ENCODE assay signal across 9 cellular contexts in genomic region chr1:229148041-229148671, GRCh38.
DNase-seq lines count a peak whose midpoint lies in the region; ATAC-seq and TF ChIP-seq lines count a peak whose summit lies in the region.
"Had no signal": no experiment of that assay in that cellular context is flagged by ENCODE, and none has a peak within 500 bp of the region (broad histone marks: within the 10 kb centered on the region; RNA-seq: fewer than 3 reads in every experiment).

No MANE protein-coding gene starts in this region.

- H3K27me3 ChIP-seq in BLaER1 (0 out of 2 replicates have a peak, but pooled peaks cover 5% of the 10 kb centered on the region), hepatocyte (no peaks in the 10 kb centered on the region), brain microvascular endothelial cell (replicated peaks) (peaks cover 19% of the 10 kb centered on the region)

- CTCF ChIA-PET in MCF 10A (lab: Yijun Ruan, JAX) = no interaction called here
- CTCF ChIA-PET in activated CD4-positive, alpha-beta memory T cell treated with anti-CD3 and anti-CD28 coated beads, Interleukin-2, amount 10 ng/mL, durations not matched to agents 7 days and 5 days (lab: Charles Lee) = no interaction called here

- ATAC-seq in GM18505 (IDR thresholded peaks at IDR 0.05; ENCODE audit: unreplicated experiment) = no peak

- H3K4me1 Mint-ChIP-seq in MCF 10A (ENCODE audit: insufficient read depth, unreplicated experiment) = peaks cover 6% of the 10 kb centered on the region
- no peaks in the 10 kb centered on the region for H3K4me1 Mint-ChIP-seq in activated CD4-positive, alpha-beta memory T cell treated with anti-CD3 and anti-CD28 coated beads, Interleukin-2, amount 10 ng/mL, durations not matched to agents 7 days and 5 days

- no peaks in the 10 kb centered on the region for H3K9me3 Mint-ChIP-seq in MCF 10A (ENCODE audit: unreplicated experiment)
- no peaks in the 10 kb centered on the region for H3K9me3 Mint-ChIP-seq in activated CD4-positive, alpha-beta memory T cell treated with anti-CD3 and anti-CD28 coated beads, Interleukin-2, amount 10 ng/mL, durations not matched to agents 7 days and 5 days

- no peaks in the 10 kb centered on the region for H3K27me3 Mint-ChIP-seq in MCF 10A (ENCODE audit: insufficient read depth, unreplicated experiment)
- peaks cover 3% of the 10 kb centered on the region for H3K27me3 Mint-ChIP-seq in activated CD4-positive, alpha-beta memory T cell treated with anti-CD3 and anti-CD28 coated beads, Interleukin-2, amount 10 ng/mL, durations not matched to agents 7 days and 5 days
- H3K27me3 Mint-ChIP-seq: activated naive CD8-positive, alpha-beta T cell treated with anti-CD3 and anti-CD28 coated beads, Interleukin-2, amount 10 ng/mL, durations not matched to agents 7 days and 5 days had no signal

- POLR2A ChIA-PET in MCF 10A (lab: Yijun Ruan, JAX) = interaction anchor here (0.6 to 0.7 kb wide), 3 partner anchors 89 to 368 kb away, joined by 3 read pairs; no protein-coding TSS in a partner anchor
- POLR2A ChIA-PET in activated CD4-positive, alpha-beta memory T cell treated with anti-CD3 and anti-CD28 coated beads, Interleukin-2, amount 10 ng/mL, durations not matched to agents 7 days and 5 days (lab: Charles Lee) = no interaction called here

- no peaks in the 10 kb centered on the region for H3K9me2 ChIP-seq in hepatocyte (replicated peaks; ENCODE audit: insufficient read depth)

- H3K79me2 ChIP-seq in hepatocyte = no peaks in the 10 kb centered on the region

- intact Hi-C loops in MCF 10A (cut with micrococcal nuclease) = no loop called here

- H3K4me2 ChIP-seq in BLaER1 = peak overlapping the region; percentile 37; the same call in 1 of the 2 replicates
- H3K4me2 ChIP-seq in hepatocyte = peak overlapping the region; percentile 43

- H3K9me3 ChIP-seq in BLaER1 (no peaks in the 10 kb centered on the region), hepatocyte (ENCODE audit: low read depth) (no peaks in the 10 kb centered on the region)

- H3K27ac ChIP-seq in BLaER1 (no peak overlapping the region), hepatocyte (peak overlapping the region; percentile 68), brain microvascular endothelial cell (no peak overlapping the region)

- no peak overlapping the region for H3K27ac Mint-ChIP-seq in MCF 10A (ENCODE audit: low read depth, unreplicated experiment)
- H3K27ac Mint-ChIP-seq in activated CD4-positive, alpha-beta memory T cell treated with anti-CD3 and anti-CD28 coated beads, Interleukin-2, amount 10 ng/mL, durations not matched to agents 7 days and 5 days = no peak overlapping the region
- H3K27ac Mint-ChIP-seq: activated naive CD8-positive, alpha-beta T cell treated with anti-CD3 and anti-CD28 coated beads, Interleukin-2, amount 10 ng/mL, durations not matched to agents 7 days and 5 days had no signal

- no peak overlapping the region for H3K9ac ChIP-seq in BLaER1

- no peak overlapping the region for H3K4me3 Mint-ChIP-seq in MCF 10A (ENCODE audit: unreplicated experiment)
- H3K4me3 Mint-ChIP-seq in activated CD4-positive, alpha-beta memory T cell treated with anti-CD3 and anti-CD28 coated beads, Interleukin-2, amount 10 ng/mL, durations not matched to agents 7 days and 5 days = no peak overlapping the region
- H3K4me3 Mint-ChIP-seq: activated naive CD8-positive, alpha-beta T cell treated with anti-CD3 and anti-CD28 coated beads, Interleukin-2, amount 10 ng/mL, durations not matched to agents 7 days and 5 days had no signal

- no peaks in the 10 kb centered on the region for H3K36me3 Mint-ChIP-seq in MCF 10A (ENCODE audit: insufficient read depth, unreplicated experiment)
- no peaks in the 10 kb centered on the region for H3K36me3 Mint-ChIP-seq in activated CD4-positive, alpha-beta memory T cell treated with anti-CD3 and anti-CD28 coated beads, Interleukin-2, amount 10 ng/mL, durations not matched to agents 7 days and 5 days (ENCODE audit: low read depth)
- H3K36me3 Mint-ChIP-seq: activated naive CD8-positive, alpha-beta T cell treated with anti-CD3 and anti-CD28 coated beads, Interleukin-2, amount 10 ng/mL, durations not matched to agents 7 days and 5 days had no signal

- peaks cover 24% of the 10 kb centered on the region for H3K4me1 ChIP-seq in BLaER1
- H3K4me1 ChIP-seq in hepatocyte (ENCODE audit: insufficient read depth) = peaks cover 9% of the 10 kb centered on the region

- no peak for TF ChIP-seq CTCF in hepatocyte (IDR thresholded peaks at IDR 0.05; ENCODE audit: poor library complexity)
- no peak for TF ChIP-seq CTCF in brain microvascular endothelial cell (IDR thresholded peaks at IDR 0.05; ENCODE audit: low read depth, low read length, missing control alignments)
- no peak for TF ChIP-seq CTCF in MCF 10A (IDR thresholded peaks at IDR 0.05; ENCODE audit: unreplicated experiment)

- H3K36me3 ChIP-seq in BLaER1 (no peaks in the 10 kb centered on the region), hepatocyte (replicated peaks; ENCODE audit: insufficient read depth, low read depth) (no peaks in the 10 kb centered on the region), brain microvascular endothelial cell (replicated peaks) (no peaks in the 10 kb centered on the region)

- no peak overlapping the region for H2AFZ ChIP-seq in hepatocyte

- in situ Hi-C loops in brain microvascular endothelial cell (cut with HindIII; ENCODE audit: low pct_ligation_motif_present, low sequenced_read_pairs) = no loop called here

- TF ChIP-seq POLR2A in GM18505 (IDR thresholded peaks at IDR 0.05; ENCODE audit: borderline replicate concordance, extremely low read depth, insufficient read depth, insufficient read length) = no peak

- H3K4me3 ChIP-seq in BLaER1 (no peak overlapping the region), hepatocyte (no peak overlapping the region), brain microvascular endothelial cell (ENCODE audit: low read depth, low read length) (no peak overlapping the region)

- H4K20me1 ChIP-seq in BLaER1 (no peaks in the 10 kb centered on the region), hepatocyte (ENCODE audit: insufficient read depth, poor library complexity, severe bottlenecking) (no peaks in the 10 kb centered on the region)

- 14% methylated on average over 13 of the region's 13 CpGs for WGBS in hepatocyte (ENCODE audit: low lambda C conversion rate, missing lambda C conversion rate)

- DNase-seq in NCI-H1436 (lab: John Stamatoyannopoulos, UW) (peak; percentile 76), SHP77 (lab: John Stamatoyannopoulos, UW) (peak; percentile 47 to 54), hepatocyte (ENCODE audit: low spot score) (peak; percentile 62), brain microvascular endothelial cell (no peak), MCF 10A (ENCODE audit: unreplicated experiment) (no peak)
- no peak for DNase-seq in activated CD4-positive, alpha-beta memory T cell treated with anti-CD3 and anti-CD28 coated beads, Interleukin-2, amount 10 ng/mL, durations not matched to agents 7 days and 5 days
- DNase-seq: activated naive CD8-positive, alpha-beta T cell treated with anti-CD3 and anti-CD28 coated beads, Interleukin-2, amount 10 ng/mL, durations not matched to agents 7 days and 5 days had no signal

- no TSS peak for BruUV-seq in MCF 10A (replicated peaks; lab: Mats Ljungman, UMichigan)

Comparison
In these comparisons a context has a peak if more than half of its experiments do, and no peak if none do; other contexts are left out.
1. DNase-seq: peak in NCI-H1436 (single experiment), SHP77 (2 of 2) and hepatocyte (single experiment); none in brain microvascular endothelial cell (single experiment), MCF 10A (single experiment) and activated CD4-positive, alpha-beta memory T cell treated with anti-CD3 and anti-CD28 coated beads, Interleukin-2, amount 10 ng/mL, durations not matched to agents 7 days and 5 days (single experiment).